ENCODE assay signal across 1 cellular context in the genomic region with DNA sequence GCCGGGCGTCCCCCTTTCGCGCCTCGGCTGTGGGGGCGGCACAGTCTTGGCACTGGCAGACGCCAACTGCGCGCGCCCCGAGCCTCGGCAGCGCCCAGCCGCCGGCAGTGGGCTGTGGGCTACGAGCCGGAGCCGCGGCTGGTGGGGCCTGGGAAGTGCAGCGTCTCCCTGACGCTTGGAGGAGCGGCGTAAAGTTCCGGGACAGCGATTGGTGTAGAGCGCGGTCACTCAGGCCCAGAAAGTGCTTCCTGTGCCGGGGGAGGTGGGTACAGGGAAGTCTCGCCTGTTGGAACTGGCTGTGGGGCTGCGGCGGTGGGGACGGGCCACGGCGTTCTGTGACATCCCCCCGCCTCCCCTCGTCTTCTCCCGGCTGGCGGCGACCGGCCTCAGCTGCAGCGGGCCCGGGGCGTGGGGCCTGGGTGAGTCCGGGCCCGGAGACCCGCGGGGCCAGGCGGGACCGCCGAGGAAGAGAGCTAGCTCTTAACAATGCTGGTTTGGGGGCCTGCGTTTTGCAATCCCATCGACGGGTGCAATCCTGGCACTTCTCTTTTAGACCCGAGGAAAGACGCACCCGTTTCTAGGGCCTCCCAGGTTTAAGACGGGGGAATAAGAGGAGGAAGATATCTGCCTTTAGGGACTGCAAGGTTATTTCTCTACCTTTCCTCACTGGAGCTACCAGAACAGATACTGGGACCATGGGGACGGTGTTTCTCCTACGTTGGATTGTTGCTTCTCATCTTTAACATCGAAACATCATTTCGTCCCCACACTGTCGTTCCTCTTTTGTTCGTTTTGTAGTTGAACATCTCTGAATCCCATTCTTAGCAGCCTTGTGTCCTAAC.
TF ChIP-seq lines count a peak whose summit lies in the region.

Gene RWDD4, minus strand, starts transcription at position 157 of the 842 bp plus-strand sequence. CDS start 233 bp downstream, outside the sequence.
Gene TRAPPC11, plus strand, starts transcription at position 265 of the 842 bp plus-strand sequence. CDS start 4,575 bp downstream, outside the sequence.

TF ChIP-seq in K562, 482 proteins besides CTCF, POLR2A, EP300 and RAD21 (continued from another document and continues in another):
- TF ChIP-seq RBM15 (IDR thresholded peaks at IDR 0.05; ENCODE audit: insufficient read depth, low read length), result no peak
- TF ChIP-seq MYNN (IDR thresholded peaks at IDR 0.05), result no peak
- TF ChIP-seq MYNN (CRISPR knock-in tag; IDR thresholded peaks at IDR 0.05), result 0 out of 2 replicates have a peak, but pooled peaks have one; percentile 29
- no peak for TF ChIP-seq EHMT2 (IDR thresholded peaks at IDR 0.05)
- no peak for TF ChIP-seq POLR2AphosphoS2 (IDR thresholded peaks at IDR 0.05; ENCODE audit: low read length)
- no peak for TF ChIP-seq SLC30A9 (CRISPR knock-in tag; IDR thresholded peaks at IDR 0.05)
- TF ChIP-seq ATF3 (IDR thresholded peaks at IDR 0.05), result no peak
- TF ChIP-seq ATF3 (CRISPR knock-in tag; conservative IDR thresholded peaks at IDR 0.05), result no peak
- TF ChIP-seq RBM34 (IDR thresholded peaks at IDR 0.05; ENCODE audit: borderline replicate concordance, insufficient read depth, low read length), result no peak
- TF ChIP-seq PTBP1 (IDR thresholded peaks at IDR 0.05; ENCODE audit: low read depth, low read length), result no peak
- no peak for TF ChIP-seq CREBBP (IDR thresholded peaks at IDR 0.05; ENCODE audit: low read depth, low read length)
- TF ChIP-seq HDAC3 (IDR thresholded peaks at IDR 0.05; ENCODE audit: borderline replicate concordance, partially characterized antibody), result no peak
- TF ChIP-seq ELF4 (CRISPR knock-in tag; IDR thresholded peaks at IDR 0.05), result no peak
- TF ChIP-seq GATAD2A (IDR thresholded peaks at IDR 0.05), result no peak
- TF ChIP-seq KLF1 (tag; IDR thresholded peaks at IDR 0.05), result no peak
- TF ChIP-seq, protein P1, sequence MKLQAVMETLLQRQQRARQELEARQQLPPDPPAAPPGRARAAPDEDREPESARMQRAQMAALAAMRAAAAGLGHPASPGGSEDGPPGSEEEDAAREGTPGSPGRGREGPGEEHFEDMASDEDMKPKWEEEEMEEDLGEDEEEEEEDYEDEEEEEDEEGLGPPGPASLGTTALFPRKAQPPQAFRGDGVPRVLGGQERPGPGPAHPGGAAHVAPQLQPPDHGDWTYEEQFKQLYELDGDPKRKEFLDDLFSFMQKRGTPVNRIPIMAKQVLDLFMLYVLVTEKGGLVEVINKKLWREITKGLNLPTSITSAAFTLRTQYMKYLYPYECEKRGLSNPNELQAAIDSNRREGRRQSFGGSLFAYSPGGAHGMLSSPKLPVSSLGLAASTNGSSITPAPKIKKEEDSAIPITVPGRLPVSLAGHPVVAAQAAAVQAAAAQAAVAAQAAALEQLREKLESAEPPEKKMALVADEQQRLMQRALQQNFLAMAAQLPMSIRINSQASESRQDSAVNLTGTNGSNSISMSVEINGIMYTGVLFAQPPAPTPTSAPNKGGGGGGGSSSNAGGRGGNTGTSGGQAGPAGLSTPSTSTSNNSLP (IDR thresholded peaks at IDR 0.05; ENCODE audit: borderline replicate concordance, low read depth, low read length), result no peak
- no peak for TF ChIP-seq RFX5 (IDR thresholded peaks at IDR 0.05; ENCODE audit: low read depth, low read length)
- TF ChIP-seq, protein P2, sequence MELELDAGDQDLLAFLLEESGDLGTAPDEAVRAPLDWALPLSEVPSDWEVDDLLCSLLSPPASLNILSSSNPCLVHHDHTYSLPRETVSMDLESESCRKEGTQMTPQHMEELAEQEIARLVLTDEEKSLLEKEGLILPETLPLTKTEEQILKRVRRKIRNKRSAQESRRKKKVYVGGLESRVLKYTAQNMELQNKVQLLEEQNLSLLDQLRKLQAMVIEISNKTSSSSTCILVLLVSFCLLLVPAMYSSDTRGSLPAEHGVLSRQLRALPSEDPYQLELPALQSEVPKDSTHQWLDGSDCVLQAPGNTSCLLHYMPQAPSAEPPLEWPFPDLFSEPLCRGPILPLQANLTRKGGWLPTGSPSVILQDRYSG (tag; conservative IDR thresholded peaks at IDR 0.05; ENCODE audit: low read depth), result no peak
- TF ChIP-seq ZNF23 (CRISPR knock-in tag; IDR thresholded peaks at IDR 0.05), result no peak
- TF ChIP-seq ZNF277 (CRISPR knock-in tag; IDR thresholded peaks at IDR 0.05; ENCODE audit: borderline replicate concordance), result no peak
- TF ChIP-seq ZNF518B (CRISPR knock-in tag; IDR thresholded peaks at IDR 0.05), result no peak
- TF ChIP-seq, protein P3, sequence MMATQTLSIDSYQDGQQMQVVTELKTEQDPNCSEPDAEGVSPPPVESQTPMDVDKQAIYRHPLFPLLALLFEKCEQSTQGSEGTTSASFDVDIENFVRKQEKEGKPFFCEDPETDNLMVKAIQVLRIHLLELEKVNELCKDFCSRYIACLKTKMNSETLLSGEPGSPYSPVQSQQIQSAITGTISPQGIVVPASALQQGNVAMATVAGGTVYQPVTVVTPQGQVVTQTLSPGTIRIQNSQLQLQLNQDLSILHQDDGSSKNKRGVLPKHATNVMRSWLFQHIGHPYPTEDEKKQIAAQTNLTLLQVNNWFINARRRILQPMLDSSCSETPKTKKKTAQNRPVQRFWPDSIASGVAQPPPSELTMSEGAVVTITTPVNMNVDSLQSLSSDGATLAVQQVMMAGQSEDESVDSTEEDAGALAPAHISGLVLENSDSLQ (IDR thresholded peaks at IDR 0.05), result peak; percentile 99
- TF ChIP-seq, protein P4, sequence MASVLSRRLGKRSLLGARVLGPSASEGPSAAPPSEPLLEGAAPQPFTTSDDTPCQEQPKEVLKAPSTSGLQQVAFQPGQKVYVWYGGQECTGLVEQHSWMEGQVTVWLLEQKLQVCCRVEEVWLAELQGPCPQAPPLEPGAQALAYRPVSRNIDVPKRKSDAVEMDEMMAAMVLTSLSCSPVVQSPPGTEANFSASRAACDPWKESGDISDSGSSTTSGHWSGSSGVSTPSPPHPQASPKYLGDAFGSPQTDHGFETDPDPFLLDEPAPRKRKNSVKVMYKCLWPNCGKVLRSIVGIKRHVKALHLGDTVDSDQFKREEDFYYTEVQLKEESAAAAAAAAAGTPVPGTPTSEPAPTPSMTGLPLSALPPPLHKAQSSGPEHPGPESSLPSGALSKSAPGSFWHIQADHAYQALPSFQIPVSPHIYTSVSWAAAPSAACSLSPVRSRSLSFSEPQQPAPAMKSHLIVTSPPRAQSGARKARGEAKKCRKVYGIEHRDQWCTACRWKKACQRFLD (CRISPR knock-in tag; IDR thresholded peaks at IDR 0.05), result no peak
- no peak for TF ChIP-seq TARDBP (IDR thresholded peaks at IDR 0.05)
- no peak for TF ChIP-seq TCF7L2 (IDR thresholded peaks at IDR 0.05; ENCODE audit: low read depth, low read length)
- TF ChIP-seq ZKSCAN8 (CRISPR knock-in tag; IDR thresholded peaks at IDR 0.05), result no peak
- TF ChIP-seq ZKSCAN1 (IDR thresholded peaks at IDR 0.05; ENCODE audit: low read depth, low read length), result no peak
- no peak for TF ChIP-seq SNIP1 (IDR thresholded peaks at IDR 0.05; ENCODE audit: low read depth)
- TF ChIP-seq ZNF644 (tag; IDR thresholded peaks at IDR 0.05; ENCODE audit: low read depth), result no peak
- no peak; the same call in 1 of the 2 replicates for TF ChIP-seq ZNF511 (CRISPR knock-in tag; IDR thresholded peaks at IDR 0.05)
- TF ChIP-seq XRCC4 (IDR thresholded peaks at IDR 0.05; ENCODE audit: extremely low read depth, insufficient read depth, insufficient read length), result no peak
- TF ChIP-seq NFIC (IDR thresholded peaks at IDR 0.05), result peak; percentile 49
- no peak for TF ChIP-seq SRSF1 (IDR thresholded peaks at IDR 0.05; ENCODE audit: low read depth, low read length)
- no peak for TF ChIP-seq NFIX (CRISPR knock-in tag; IDR thresholded peaks at IDR 0.05; ENCODE audit: low read depth)
- no peak for TF ChIP-seq ZBTB11 (CRISPR knock-in tag; IDR thresholded peaks at IDR 0.05)
- peak; percentile 38 for TF ChIP-seq FIP1L1 (IDR thresholded peaks at IDR 0.05; ENCODE audit: low read depth, low read length, poor library complexity, severe bottlenecking)
- TF ChIP-seq STAG1 (CRISPR knock-in tag; IDR thresholded peaks at IDR 0.05; ENCODE audit: borderline replicate concordance), result no peak
- no peak for TF ChIP-seq ZNF668 (CRISPR knock-in tag; IDR thresholded peaks at IDR 0.05)
- TF ChIP-seq NR2C1 (IDR thresholded peaks at IDR 0.05), result peak; percentile 95
- peak; percentile 96 for TF ChIP-seq NR2C1 (tag; IDR thresholded peaks at IDR 0.05)
- no peak for TF ChIP-seq SMC3 (conservative IDR thresholded peaks at IDR 0.05; ENCODE audit: insufficient read depth, low read depth, low read length)
- TF ChIP-seq ZC3H8 (IDR thresholded peaks at IDR 0.05), result no peak
